ENCODE assay signal across 11 cellular contexts in genomic region chr3:140023616-140024530, GRCh38.
DNase-seq lines count a peak whose midpoint lies in the region; ATAC-seq and TF ChIP-seq lines count a peak whose summit lies in the region.
"Had no signal": no experiment of that assay in that cellular context is flagged by ENCODE, and none has a peak within 500 bp of the region (broad histone marks: within the 10 kb centered on the region; RNA-seq: fewer than 3 reads in every experiment).

No MANE protein-coding gene starts in this region.

- no peak for TF ChIP-seq CTCF in colonic mucosa (IDR thresholded peaks at IDR 0.05)
- TF ChIP-seq CTCF in mucosa of descending colon (IDR thresholded peaks at IDR 0.05), result no peak
- TF ChIP-seq CTCF in transverse colon (IDR thresholded peaks at IDR 0.05), result no peak

- H3K27me3 ChIP-seq in colonic mucosa (no peaks in the 10 kb centered on the region), transverse colon (no peaks in the 10 kb centered on the region)
- H3K27me3 ChIP-seq: body of pancreas, Peyer's patch had no signal

- ATAC-seq in mucosa of descending colon (peak; percentile 31), HG02970 (IDR thresholded peaks at IDR 0.05; ENCODE audit: low FRiP score, unreplicated experiment) (no peak)
- ATAC-seq: body of pancreas, left lobe of liver had no signal

- whole genome bisulfite sequencing in transverse colon (ENCODE audit: low coverage in 1 of 2), 2 donors, result 43 to 89% methylated on average over 3 to 12 of the region's 12 CpGs

- TF ChIP-seq EP300 in transverse colon (IDR thresholded peaks at IDR 0.05; ENCODE audit: low read depth), result no peak

- H3K4me3 ChIP-seq in colonic mucosa, result no peak overlapping the region
- H3K4me3 ChIP-seq in mucosa of descending colon, result no peak overlapping the region
- no peak overlapping the region for H3K4me3 ChIP-seq in transverse colon
- H3K4me3 ChIP-seq: body of pancreas, Peyer's patch had no signal

- in situ Hi-C loops in transverse colon (cut with MboI; ENCODE audit: low pct_ligation_motif_present in 1 of 4, low pct_unique_long_range_greater_than_20kb in 1 of 4, low sequenced_read_pairs in 3 of 4), result no loop called here

- H3K27ac ChIP-seq in colonic mucosa (no peak overlapping the region), transverse colon (no peak overlapping the region)
- H3K27ac ChIP-seq: body of pancreas, Peyer's patch had no signal

- DNase-seq in NCI-H2029 treated with DMSO at 0.1 percent for 48 hours (lab: John Stamatoyannopoulos, UW) (peak; percentile 39), colonic mucosa (peak; percentile 20), mucosa of descending colon (peak in 1 of 3 donors; percentile 33), transverse colon (peak; percentile 10), SK-N-DZ (ENCODE audit: low spot score) (no peak), AG08396 (ENCODE audit: low spot score) (no peak)
- DNase-seq: activated T-cell treated with anti-CD3 and anti-CD28 coated beads for 4 hours, body of pancreas, Peyer's patch had no signal

- H3K36me3 ChIP-seq in colonic mucosa (no peaks in the 10 kb centered on the region), mucosa of descending colon (ENCODE audit: low read depth) (no peaks in the 10 kb centered on the region), transverse colon (no peaks in the 10 kb centered on the region)
- H3K36me3 ChIP-seq: Peyer's patch had no signal

- no peak for TF ChIP-seq POLR2A in transverse colon (IDR thresholded peaks at IDR 0.05)

- H3K4me1 ChIP-seq in colonic mucosa (no peaks in the 10 kb centered on the region), mucosa of descending colon (ENCODE audit: low read depth) (no peaks in the 10 kb centered on the region), transverse colon (peaks cover 0 to 7% (median 3%) of the 10 kb centered on the region in 4 donors)
- H3K4me1 ChIP-seq: body of pancreas, Peyer's patch had no signal

- intact Hi-C loops in colonic mucosa (cut with DNase I), result no loop called here
- intact Hi-C loops in mucosa of descending colon (cut with DNase I, micrococcal nuclease), result no loop called here
- intact Hi-C loops in transverse colon (cut with DNase I; ENCODE audit: low total_unique reads), result no loop called here

- H3K9ac ChIP-seq in colonic mucosa (ENCODE audit: low read depth in 2 of 2, low read length in 2 of 2), result no peak overlapping the region

- no peaks in the 10 kb centered on the region for H3K9me3 ChIP-seq in colonic mucosa
- no peaks in the 10 kb centered on the region for H3K9me3 ChIP-seq in mucosa of descending colon
- H3K9me3 ChIP-seq in transverse colon, result no peaks in the 10 kb centered on the region
- H3K9me3 ChIP-seq: body of pancreas, Peyer's patch had no signal

Comparison
In these comparisons a context has a peak if more than half of its experiments do, and no peak if none do; other contexts are left out.
1. DNase-seq: peak in NCI-H2029 treated with DMSO at 0.1 percent for 48 hours (single experiment), colonic mucosa (single experiment) and transverse colon (single experiment); none in SK-N-DZ (single experiment) and AG08396 (single experiment).